ENCODE assay signal across 24 cellular contexts in genomic region chr1:180815188-180815587, GRCh38.
DNase-seq lines count a peak whose midpoint lies in the region; ATAC-seq and TF ChIP-seq lines count a peak whose summit lies in the region.
"Had no signal": no experiment of that assay in that cellular context is flagged by ENCODE, and none has a peak within 500 bp of the region (broad histone marks: within the 10 kb centered on the region; RNA-seq: fewer than 3 reads in every experiment).

No MANE protein-coding gene starts in this region.

- H3K27me3 Mint-ChIP-seq in naive thymus-derived CD8-positive, alpha-beta T cell = no peaks in the 10 kb centered on the region
- H3K27me3 Mint-ChIP-seq: activated CD4-positive, alpha-beta T cell treated with anti-CD3 and anti-CD28 coated beads for 36 hours; CD4-positive, alpha-beta memory T cell; naive B cell; stimulated activated naive CD8-positive, alpha-beta T cell treated with anti-CD3 and anti-CD28 coated beads, Interleukin-15, Interleukin-2, amounts not matched to agents 100 ng/mL and 50 ng/mL, for 24 hours had no signal

- H3K4me3 ChIP-seq in HEK293 (ENCODE audit: low read depth, low read length) = no peak overlapping the region
- no peak overlapping the region for H3K4me3 ChIP-seq in left lung
- H3K4me3 ChIP-seq: spleen, thyroid gland had no signal

- H3K27me3 ChIP-seq in left lung = no peaks in the 10 kb centered on the region
- H3K27me3 ChIP-seq: spleen, thyroid gland had no signal

- CTCF ChIA-PET in HEK293 (lab: Yijun Ruan, JAX) = interaction anchor here (0.7 kb wide), 1 partner anchor 278 kb away, joined by 3 read pairs; no protein-coding TSS in a partner anchor

- ATAC-seq in naive thymus-derived CD8-positive, alpha-beta T cell = no peak
- no peak for ATAC-seq in left lung
- ATAC-seq: activated CD4-positive, alpha-beta T cell treated with anti-CD3 and anti-CD28 coated beads for 36 hours; left colon had no signal

- intact Hi-C loops in left lung (cut with DNase I) = no loop called here

- H3K27ac ChIP-seq in HEK293 (ENCODE audit: extremely low read depth, low read depth, low read length) = no peak overlapping the region
- H3K27ac ChIP-seq in left lung = no peak overlapping the region
- H3K27ac ChIP-seq: spleen, thyroid gland had no signal

- no peaks in the 10 kb centered on the region for H3K9me3 ChIP-seq in HEK293 (ENCODE audit: control insufficient read depth, insufficient read depth, low read depth, low read length)
- H3K9me3 ChIP-seq in left lung = no peaks in the 10 kb centered on the region
- H3K9me3 ChIP-seq: thyroid gland had no signal

- H3K36me3 ChIP-seq in HEK293 (ENCODE audit: control insufficient read depth in 2 of 2, insufficient read depth in 1 of 2, low read length in 2 of 2) (no peaks in the 10 kb centered on the region), left lung (peaks cover 0 to 8% of the 10 kb centered on the region in 2 donors)
- H3K36me3 ChIP-seq: thyroid gland had no signal

- TF ChIP-seq CTCF in HEK293 (tag by site-specific recombination; IDR thresholded peaks at IDR 0.05) = no peak
- TF ChIP-seq CTCF in left lung (IDR thresholded peaks at IDR 0.05) = no peak

- H3K4me1 ChIP-seq in HEK293 (ENCODE audit: control insufficient read depth, insufficient read depth, low read length) = peaks cover 7% of the 10 kb centered on the region; the same call in 1 of the 2 replicates
- no peaks in the 10 kb centered on the region for H3K4me1 ChIP-seq in left lung
- H3K4me1 ChIP-seq: spleen, thyroid gland had no signal

- H3K36me3 Mint-ChIP-seq in naive thymus-derived CD8-positive, alpha-beta T cell = peaks cover 20 to 44% (median 40%) of the 10 kb centered on the region in 3 donors

- POLR2A ChIA-PET in HEK293 (lab: Yijun Ruan, JAX) = no interaction called here
- POLR2A ChIA-PET in naive thymus-derived CD8-positive, alpha-beta T cell (lab: Charles Lee) = no interaction called here

- no peak overlapping the region for H3K27ac Mint-ChIP-seq in naive thymus-derived CD8-positive, alpha-beta T cell
- H3K27ac Mint-ChIP-seq: activated CD4-positive, alpha-beta T cell treated with anti-CD3 and anti-CD28 coated beads for 36 hours; activated naive CD4-positive, alpha-beta T cell treated with anti-CD3 and anti-CD28 coated beads for 36 hours; CD4-positive, alpha-beta memory T cell; stimulated activated naive CD8-positive, alpha-beta T cell treated with anti-CD3 and anti-CD28 coated beads, Interleukin-15, Interleukin-2, amounts not matched to agents 100 ng/mL and 50 ng/mL, for 24 hours; T-helper 1 cell treated with Interleukin-12 subunit alpha and Interleukin-12 subunit beta and Interleukin-4 antibody, amounts not matched to agents 30 μg/mL and 1 μg/mL, for 36 hours had no signal

- peaks cover 0 to 7% (median 0%) of the 10 kb centered on the region in 4 donors for H3K4me1 Mint-ChIP-seq in naive thymus-derived CD8-positive, alpha-beta T cell
- H3K4me1 Mint-ChIP-seq: CD4-positive, alpha-beta memory T cell; naive B cell had no signal

- DNase-seq in DMS153 (lab: John Stamatoyannopoulos, UW) (peak; percentile 69), NCI-H2171 treated with DMSO at 0.1 percent for 48 hours (lab: John Stamatoyannopoulos, UW) (peak; percentile 33), amniotic epithelial cell (ENCODE audit: low read depth) (peak; percentile 6), kidney tubule cell (ENCODE audit: low spot score) (no peak), left lung (no peak)
- no peak for DNase-seq in naive thymus-derived CD8-positive, alpha-beta T cell
- DNase-seq: activated CD4-positive, alpha-beta T cell treated with anti-CD3 and anti-CD28 coated beads for 36 hours; activated naive CD4-positive, alpha-beta T cell treated with anti-CD3 and anti-CD28 coated beads for 36 hours; activated T-cell treated with anti-CD3 and anti-CD28 coated beads, Interleukin-2, amount 50 U/mL, for 48 hours; amygdala; CD4-positive, alpha-beta memory T cell; cortex of kidney; DMS79; glutamatergic neuron; left colon; naive B cell; NCI-H1694; NK-92 treated with Interleukin-12 subunit alpha and Interleukin-12 subunit beta, amount 100 ng/mL, for 24 hours; spleen; stimulated activated CD4-positive, alpha-beta T cell treated with anti-CD3 and anti-CD28 coated beads, Interleukin-4, amount 100 ng/mL, for 4 hours; thyroid gland had no signal

- no peak overlapping the region for H3K4me3 Mint-ChIP-seq in naive thymus-derived CD8-positive, alpha-beta T cell
- H3K4me3 Mint-ChIP-seq: activated CD4-positive, alpha-beta T cell treated with anti-CD3 and anti-CD28 coated beads for 36 hours; activated naive CD4-positive, alpha-beta T cell treated with anti-CD3 and anti-CD28 coated beads for 36 hours; CD4-positive, alpha-beta memory T cell; naive B cell; stimulated activated naive CD8-positive, alpha-beta T cell treated with anti-CD3 and anti-CD28 coated beads, Interleukin-15, Interleukin-2, amounts not matched to agents 100 ng/mL and 50 ng/mL, for 24 hours; T-helper 1 cell treated with Interleukin-12 subunit alpha and Interleukin-12 subunit beta and Interleukin-4 antibody, amounts not matched to agents 30 μg/mL and 1 μg/mL, for 36 hours had no signal

- peaks cover 0 to under 1% (median 0%) of the 10 kb centered on the region in 9 donors for H3K9me3 Mint-ChIP-seq in naive thymus-derived CD8-positive, alpha-beta T cell
- H3K9me3 Mint-ChIP-seq: stimulated activated naive CD8-positive, alpha-beta T cell treated with anti-CD3 and anti-CD28 coated beads, Interleukin-15, Interleukin-2, amounts not matched to agents 100 ng/mL and 50 ng/mL, for 24 hours had no signal

TF ChIP-seq in HEK293, 187 proteins besides CTCF, POLR2A, EP300 and RAD21:
- TF ChIP-seq TCF7L2 (IDR thresholded peaks at IDR 0.05; ENCODE audit: borderline replicate concordance, low read depth, low read length) (peak; percentile 86; the same call in 1 of the 2 replicates), ZNF366 (tag by site-specific recombination; conservative IDR thresholded peaks at IDR 0.05) (no peak), WT1 (tag by site-specific recombination; IDR thresholded peaks at IDR 0.05) (0 out of 2 replicates have a peak, but pooled peaks have one; percentile 2)

Comparison
In these comparisons a context has a peak if more than half of its experiments do, and no peak if none do; other contexts are left out.
1. DNase-seq: peak in DMS153 (single experiment), NCI-H2171 treated with DMSO at 0.1 percent for 48 hours (single experiment) and amniotic epithelial cell (single experiment); none in naive thymus-derived CD8-positive, alpha-beta T cell (0 of 10), kidney tubule cell (single experiment) and left lung (0 of 2).